Comparison of ENCODE assay signal across 9 cellular contexts in the genomic region with DNA sequence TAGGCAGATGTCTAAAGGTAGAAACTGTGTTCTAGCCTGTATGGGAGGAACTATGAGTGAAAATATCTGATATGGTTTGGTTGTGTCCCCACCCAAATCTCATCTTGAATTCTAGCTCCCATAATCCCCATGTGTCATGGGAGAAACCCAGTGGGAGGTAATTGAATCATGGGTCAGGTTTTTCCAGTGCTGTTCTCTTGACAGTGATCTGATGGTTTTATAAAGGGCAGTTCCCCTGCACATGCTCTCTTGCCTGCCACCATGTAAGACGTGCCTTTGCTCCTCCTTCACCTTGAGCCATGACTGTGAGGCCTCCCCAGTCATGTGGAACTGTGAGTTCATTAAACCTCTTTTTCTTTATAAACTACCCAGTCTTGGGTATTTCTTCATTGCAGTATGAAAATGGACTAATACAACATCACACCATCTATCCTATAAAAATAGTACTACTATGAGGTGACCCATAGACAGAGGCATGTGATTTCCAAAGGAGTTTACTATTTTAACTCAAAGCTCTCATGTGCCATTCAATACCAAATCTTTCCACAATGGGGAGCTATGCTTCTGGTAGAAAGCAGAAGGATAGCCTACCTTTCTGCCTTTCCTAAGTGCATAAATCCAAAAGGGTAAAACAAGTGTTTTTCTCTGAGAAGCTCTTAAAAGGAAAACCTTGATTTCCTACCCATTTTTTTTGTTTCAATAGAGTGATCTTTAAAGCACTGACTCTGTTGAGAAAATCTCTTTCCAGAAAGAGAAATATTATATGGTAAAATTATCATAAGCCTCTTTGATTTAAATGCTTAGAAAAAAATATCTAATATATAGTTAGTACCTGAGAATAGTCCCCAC. TPM values are rescaled to one million over a fixed set of nuclear protein-coding genes. Genes with fewer than 3 reads are reported as not detected.
DNase-seq lines count a peak whose midpoint lies in the region; ATAC-seq and TF ChIP-seq lines count a peak whose summit lies in the region.
"Had no signal": no experiment of that assay in that cellular context is flagged by ENCODE, and none has a peak within 500 bp of the region (broad histone marks: within the 10 kb centered on the region; RNA-seq: fewer than 3 reads in every experiment).

No MANE protein-coding gene starts in this region.

- POLR2A ChIA-PET in HEK293T (lab: Yijun Ruan, JAX): no interaction called here
- POLR2A ChIA-PET in activated CD8-positive, alpha-beta T cell treated with anti-CD3 and anti-CD28 coated beads for 36 hours (lab: Charles Lee): interaction anchor here (1.1 kb wide), 1 partner anchor 25 kb away, joined by 3 read pairs; no protein-coding TSS in a partner anchor

- H3K4me3 ChIP-seq in kidney epithelial cell (ENCODE audit: low read depth, low read length): no peak overlapping the region
- H3K4me3 ChIP-seq: SJSA1 had no signal

- H3K4me3 Mint-ChIP-seq in activated CD8-positive, alpha-beta T cell treated with anti-CD3 and anti-CD28 coated beads for 36 hours: no peak overlapping the region

- intact Hi-C loops in activated CD8-positive, alpha-beta T cell treated with anti-CD3 and anti-CD28 coated beads for 36 hours (cut with micrococcal nuclease): no loop called here

- CTCF ChIA-PET in HEK293T (lab: Yijun Ruan, JAX): interaction anchor here (0.5 to 1.7 kb wide), 7 partner anchors 10 to 430 kb away, joined by 3 to 8 read pairs (median 3); partner anchors contain the start of gene COPS4
- CTCF ChIA-PET in activated CD8-positive, alpha-beta T cell treated with anti-CD3 and anti-CD28 coated beads for 36 hours (lab: Charles Lee): interaction anchor here (0.6 to 3.0 kb wide), 23 partner anchors 10 to 429 kb away, joined by 3 to 10 read pairs (median 3); partner anchors contain the start of genes COPS4 and THAP9

- H3K36me3 ChIP-seq in kidney epithelial cell (ENCODE audit: control insufficient read depth, insufficient read depth, low read length): peaks cover 2% of the 10 kb centered on the region

- H3K27me3 Mint-ChIP-seq in activated CD8-positive, alpha-beta T cell treated with anti-CD3 and anti-CD28 coated beads for 36 hours: no peaks in the 10 kb centered on the region

- peak; percentile 51 for ATAC-seq in activated CD8-positive, alpha-beta T cell treated with anti-CD3 and anti-CD28 coated beads for 36 hours
- ATAC-seq in GM21526 (IDR thresholded peaks at IDR 0.05; ENCODE audit: low FRiP score, unreplicated experiment): no peak

- H3K9me3 Mint-ChIP-seq in activated CD8-positive, alpha-beta T cell treated with anti-CD3 and anti-CD28 coated beads for 36 hours: no peaks in the 10 kb centered on the region

- DNase-seq in D341Med (ENCODE audit: low spot score): peak; percentile 30
- peak; percentile 32 for DNase-seq in HEK293T (ENCODE audit: extremely low spot score)
- DNase-seq in activated CD8-positive, alpha-beta T cell treated with anti-CD3 and anti-CD28 coated beads for 36 hours: no peak
- no peak for DNase-seq in kidney epithelial cell (ENCODE audit: low read depth)
- no peak for DNase-seq in NK-92 treated with Interleukin-12 subunit alpha and Interleukin-12 subunit beta, amount 100 ng/mL, for 24 hours (lab: John Stamatoyannopoulos, UW)
- no peak for DNase-seq in Ammon's horn (ENCODE audit: low spot score)
- no peak for DNase-seq in GOT3 (lab: John Stamatoyannopoulos, UW)

- no peak overlapping the region for H3K27ac Mint-ChIP-seq in activated CD8-positive, alpha-beta T cell treated with anti-CD3 and anti-CD28 coated beads for 36 hours

- H3K4me1 Mint-ChIP-seq in activated CD8-positive, alpha-beta T cell treated with anti-CD3 and anti-CD28 coated beads for 36 hours (ENCODE audit: low read depth): peaks cover 6% of the 10 kb centered on the region

- no peaks in the 10 kb centered on the region for H3K27me3 ChIP-seq in kidney epithelial cell (ENCODE audit: control insufficient read depth, insufficient read depth, low read length)
- H3K27me3 ChIP-seq: SJSA1 had no signal

- H3K36me3 Mint-ChIP-seq in activated CD8-positive, alpha-beta T cell treated with anti-CD3 and anti-CD28 coated beads for 36 hours (ENCODE audit: low read depth): peaks cover 39% of the 10 kb centered on the region

- TF ChIP-seq CTCF in activated CD8-positive, alpha-beta T cell treated with anti-CD3 and anti-CD28 coated beads for 36 hours (IDR thresholded peaks at IDR 0.05): peak; percentile 55
- peak; percentile 40 for TF ChIP-seq CTCF in kidney epithelial cell (IDR thresholded peaks at IDR 0.05; ENCODE audit: insufficient read depth, low read length, poor library complexity, severe bottlenecking)

TF ChIP-seq in HEK293T, 16 proteins besides CTCF, POLR2A, EP300 and RAD21:
- TF ChIP-seq NFRKB (IDR thresholded peaks at IDR 0.05) (no peak), FOXK2 (IDR thresholded peaks at IDR 0.05) (no peak), ZNF384 (IDR thresholded peaks at IDR 0.05) (no peak), TARDBP (IDR thresholded peaks at IDR 0.05) (no peak)
TF ChIP-seq in HEK293T: peak in this region for 0.

RNA-seq across cellular contexts. Expression of gene SEC31A, which starts 38.8 kb away (rescaled TPM):
- 10 to 100 TPM; 76.0 to 77.1 TPM for total RNA-seq in activated CD8-positive, alpha-beta T cell treated with anti-CD3 and anti-CD28 coated beads for 36 hours
- total RNA-seq in kidney epithelial cell: 159 and 178 TPM in 2 replicates

RNA-seq across cellular contexts. Expression of gene THAP9, which starts 48.4 kb away (rescaled TPM):
- 1 to 10 TPM; 3.5 to 4.4 TPM for total RNA-seq in activated CD8-positive, alpha-beta T cell treated with anti-CD3 and anti-CD28 coated beads for 36 hours
- total RNA-seq in kidney epithelial cell: 3.6 and 4.7 TPM in 2 replicates

RNA-seq across cellular contexts. Expression of gene SCD5, which starts 53.5 kb away (rescaled TPM):
- 1 to 10 TPM; 1.6 to 2.2 TPM for total RNA-seq in activated CD8-positive, alpha-beta T cell treated with anti-CD3 and anti-CD28 coated beads for 36 hours
- 17.9 and 22.1 TPM in 2 replicates for total RNA-seq in kidney epithelial cell

Comparison
In these comparisons a context has a peak if more than half of its experiments do, and no peak if none do; other contexts are left out.
1. DNase-seq: peak in D341Med (single experiment) and HEK293T (single experiment); none in activated CD8-positive, alpha-beta T cell treated with anti-CD3 and anti-CD28 coated beads for 36 hours (single experiment), kidney epithelial cell (single experiment), NK-92 treated with Interleukin-12 subunit alpha and Interleukin-12 subunit beta, amount 100 ng/mL, for 24 hours (single experiment), Ammon's horn (single experiment) and GOT3 (single experiment).